Comparison of ENCODE assay signal across 8 cellular contexts in the genomic region with DNA sequence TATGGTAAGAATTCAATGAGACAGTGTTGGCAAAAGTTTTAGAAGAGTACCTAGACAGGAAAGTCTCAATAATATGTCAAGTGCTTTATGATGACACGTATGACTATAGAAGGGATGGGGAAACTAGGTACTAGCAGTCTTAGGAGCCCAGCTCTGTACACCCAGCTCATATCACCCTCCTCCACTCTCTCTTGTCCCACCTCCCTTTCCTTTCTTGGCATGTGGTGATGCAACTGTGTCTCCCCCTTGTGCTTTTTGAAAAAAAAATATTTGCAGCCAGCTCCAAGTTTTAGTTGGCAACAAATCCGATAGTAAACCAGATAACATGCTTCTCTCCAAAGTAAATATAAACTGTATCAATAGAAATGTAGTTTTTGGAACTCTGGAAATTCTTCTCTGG.
"Had no signal": no experiment of that assay in that cellular context is flagged by ENCODE, and none has a peak within 500 bp of the region (broad histone marks: within the 10 kb centered on the region; RNA-seq: fewer than 3 reads in every experiment).

No MANE protein-coding gene starts in this region.

- ATAC-seq: GM23338, K562 had no signal

- H3K4me2 ChIP-seq: GM23338 had no signal

- DNase-seq: H9, HCEC 1CT, IMR-90 had no signal

- FAIRE-seq: H1, H54, HTR-8/SVneo, K562 had no signal

- H3K4me3 ChIP-seq: GM23338, K562 had no signal

- H2AFZ ChIP-seq: GM23338 had no signal
